Comparison of ENCODE assay signal across 21 cellular contexts in the genomic region with DNA sequence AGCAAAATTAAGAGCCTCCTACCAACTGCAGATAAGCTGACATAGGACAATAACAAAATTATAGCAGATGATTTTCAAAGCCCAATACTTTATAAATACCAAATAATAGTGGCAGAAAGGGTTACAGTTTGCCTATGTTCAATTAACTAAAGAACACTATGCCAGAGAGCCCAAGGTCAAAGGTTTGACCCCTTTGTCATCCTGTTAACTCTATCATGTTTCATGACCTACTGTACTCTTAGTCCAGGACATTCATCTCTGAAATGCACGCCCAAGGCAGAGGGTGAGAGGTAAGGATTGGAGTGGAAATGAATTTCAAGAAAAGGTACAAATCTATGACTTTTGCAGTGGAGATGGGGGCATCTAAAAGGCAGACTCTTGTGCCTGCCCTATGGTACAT.
DNase-seq lines count a peak whose midpoint lies in the region; ATAC-seq and TF ChIP-seq lines count a peak whose summit lies in the region.
"Had no signal": no experiment of that assay in that cellular context is flagged by ENCODE, and none has a peak within 500 bp of the region (broad histone marks: within the 10 kb centered on the region; RNA-seq: fewer than 3 reads in every experiment).

No MANE protein-coding gene starts in this region.

- H3K4me3 Mint-ChIP-seq in T-helper 1 cell treated with Interleukin-12 subunit alpha and Interleukin-12 subunit beta and Interleukin-4 antibody, amounts not matched to agents 30 μg/mL and 1 μg/mL, for 36 hours: peak overlapping the region; percentile 74
- H3K4me3 Mint-ChIP-seq in CD8-positive, alpha-beta memory T cell: peak overlapping the region; percentile 82 to 97 (median 90)
- peak overlapping the region; percentile 80 for H3K4me3 Mint-ChIP-seq in activated B cell treated with CpG ODN at 0.5 μM for 24 hours
- peak overlapping the region; percentile 64 to 90 (median 82) for H3K4me3 Mint-ChIP-seq in naive B cell

- intact Hi-C loops in activated B cell treated with CpG ODN at 0.5 μM for 24 hours (cut with micrococcal nuclease): loop anchor here (2.0 kb wide), 1 partner anchor 41 kb away; no protein-coding TSS in a partner anchor

- DNase-seq in T-helper 1 cell (no peak), activated B cell treated with CpG ODN at 0.5 μM for 24 hours (no peak), naive B cell (no peak), SJCRH30 (no peak), DMS53 treated with DMSO at 0.1 percent for 48 hours (lab: John Stamatoyannopoulos, UW; ENCODE audit: unreplicated experiment) (no peak)
- DNase-seq in CD8-positive, alpha-beta memory T cell: no peak
- DNase-seq: brain microvascular endothelial cell, DMS 273 treated with DMSO at 0.1 percent for 48 hours, hypothalamus, kidney glomerular epithelial cell, mesendoderm, NCI-H1694 treated with DMSO at 0.1 percent for 48 hours, NCI-H226 had no signal

- POLR2A ChIA-PET in CD8-positive, alpha-beta memory T cell (lab: Charles Lee): interaction anchor here (0.6 to 1.9 kb wide), 5 partner anchors 11 to 71 kb away, joined by 3 to 7 read pairs (median 7); a partner anchor contains a TSS
- POLR2A ChIA-PET in activated B cell treated with CpG ODN at 0.5 μM for 24 hours (lab: Charles Lee): interaction anchor here (1.0 to 1.5 kb wide), 4 partner anchors 10 to 185 kb away, joined by 3 to 9 read pairs (median 5); a partner anchor contains a TSS

- ATAC-seq in activated B cell treated with CpG ODN at 0.5 μM for 24 hours (ENCODE audit: low read depth) (no peak), naive B cell (ENCODE audit: low read depth in 2 of 2) (no peak), GM18868 (IDR thresholded peaks at IDR 0.05; ENCODE audit: unreplicated experiment) (no peak)
- ATAC-seq: SK-N-SH treated with all-trans-retinoic acid at 6 μM for 48 hours had no signal

- CTCF ChIA-PET in CD8-positive, alpha-beta memory T cell (lab: Charles Lee): interaction anchor here (2.8 kb wide), 1 partner anchor 16 kb away, joined by 10 read pairs; no protein-coding TSS in a partner anchor
- CTCF ChIA-PET in activated B cell treated with CpG ODN at 0.5 μM for 24 hours (lab: Charles Lee): interaction anchor here (0.7 to 1.1 kb wide), 2 partner anchors 45 to 49 kb away, joined by 3 read pairs; no protein-coding TSS in a partner anchor

- no peaks in the 10 kb centered on the region for H3K27me3 Mint-ChIP-seq in T-helper 1 cell treated with Interleukin-12 subunit alpha and Interleukin-12 subunit beta and Interleukin-4 antibody, amounts not matched to agents 30 μg/mL and 1 μg/mL, for 36 hours (ENCODE audit: low read depth)
- no peaks in the 10 kb centered on the region for H3K27me3 Mint-ChIP-seq in CD8-positive, alpha-beta memory T cell
- H3K27me3 Mint-ChIP-seq in activated B cell treated with CpG ODN at 0.5 μM for 24 hours (no peaks in the 10 kb centered on the region), naive B cell (no peaks in the 10 kb centered on the region)

- peaks cover 15% of the 10 kb centered on the region for H3K4me1 Mint-ChIP-seq in T-helper 1 cell treated with Interleukin-12 subunit alpha and Interleukin-12 subunit beta and Interleukin-4 antibody, amounts not matched to agents 30 μg/mL and 1 μg/mL, for 36 hours (ENCODE audit: low read depth)
- H3K4me1 Mint-ChIP-seq in CD8-positive, alpha-beta memory T cell: peaks cover 14 to 33% (median 19%) of the 10 kb centered on the region in 3 donors
- H3K4me1 Mint-ChIP-seq in activated B cell treated with CpG ODN at 0.5 μM for 24 hours: peaks cover 68% of the 10 kb centered on the region
- H3K4me1 Mint-ChIP-seq in naive B cell: peaks cover 42 to 75% (median 44%) of the 10 kb centered on the region in 3 donors

- no peak overlapping the region for H3K27ac Mint-ChIP-seq in T-helper 1 cell treated with Interleukin-12 subunit alpha and Interleukin-12 subunit beta and Interleukin-4 antibody, amounts not matched to agents 30 μg/mL and 1 μg/mL, for 36 hours
- H3K27ac Mint-ChIP-seq in CD8-positive, alpha-beta memory T cell: peak overlapping the region in 4 of 8 donors; percentile 83 to 96 (median 90)
- H3K27ac Mint-ChIP-seq in activated B cell treated with CpG ODN at 0.5 μM for 24 hours: peak overlapping the region; percentile 79
- H3K27ac Mint-ChIP-seq in naive B cell: peak overlapping the region in 1 of 6 donors; percentile 79
- H3K27ac Mint-ChIP-seq: dendritic cell treated with granulocyte-macrophage colony-stimulating factor and Interleukin-4, amounts not matched to agents 40 ng/mL and 50 ng/mL, for 4 days had no signal

- no peaks in the 10 kb centered on the region for H3K36me3 ChIP-seq in CD8-positive, alpha-beta memory T cell (ENCODE audit: insufficient read depth, low read length)
- no peaks in the 10 kb centered on the region for H3K36me3 ChIP-seq in SJCRH30
- H3K36me3 ChIP-seq: brain microvascular endothelial cell, prostate gland, thoracic aorta had no signal

- no peaks in the 10 kb centered on the region for H3K9me3 ChIP-seq in CD8-positive, alpha-beta memory T cell (ENCODE audit: low read length)
- H3K9me3 ChIP-seq in SJCRH30 (replicated peaks): no peaks in the 10 kb centered on the region
- H3K9me3 ChIP-seq: prostate gland, thoracic aorta had no signal

- H3K4me1 ChIP-seq in CD8-positive, alpha-beta memory T cell (ENCODE audit: insufficient read depth, low read length): peaks cover 15% of the 10 kb centered on the region
- H3K4me1 ChIP-seq in SJCRH30: no peaks in the 10 kb centered on the region
- H3K4me1 ChIP-seq: prostate gland had no signal

- no peak for TF ChIP-seq CTCF in activated B cell treated with CpG ODN at 0.5 μM for 24 hours (IDR thresholded peaks at IDR 0.05)

- H3K27me3 ChIP-seq in CD8-positive, alpha-beta memory T cell (ENCODE audit: insufficient read depth, low read length, poor library complexity, severe bottlenecking): no peaks in the 10 kb centered on the region
- H3K27me3 ChIP-seq in SJCRH30: no peaks in the 10 kb centered on the region
- H3K27me3 ChIP-seq: brain microvascular endothelial cell had no signal

- H3K9me3 Mint-ChIP-seq in T-helper 1 cell treated with Interleukin-12 subunit alpha and Interleukin-12 subunit beta and Interleukin-4 antibody, amounts not matched to agents 30 μg/mL and 1 μg/mL, for 36 hours: peaks cover 3% of the 10 kb centered on the region
- no peaks in the 10 kb centered on the region for H3K9me3 Mint-ChIP-seq in CD8-positive, alpha-beta memory T cell
- H3K9me3 Mint-ChIP-seq in activated B cell treated with CpG ODN at 0.5 μM for 24 hours (no peaks in the 10 kb centered on the region), naive B cell (peaks cover 0 to 5% (median 0%) of the 10 kb centered on the region in 7 donors)
- H3K9me3 Mint-ChIP-seq: dendritic cell treated with granulocyte-macrophage colony-stimulating factor and Interleukin-4, amounts not matched to agents 40 ng/mL and 50 ng/mL, for 4 days had no signal

- H3K36me3 Mint-ChIP-seq in T-helper 1 cell treated with Interleukin-12 subunit alpha and Interleukin-12 subunit beta and Interleukin-4 antibody, amounts not matched to agents 30 μg/mL and 1 μg/mL, for 36 hours (ENCODE audit: low read depth): peaks cover 4% of the 10 kb centered on the region
- no peaks in the 10 kb centered on the region for H3K36me3 Mint-ChIP-seq in CD8-positive, alpha-beta memory T cell
- H3K36me3 Mint-ChIP-seq in activated B cell treated with CpG ODN at 0.5 μM for 24 hours (ENCODE audit: low read depth) (peaks cover 9% of the 10 kb centered on the region), naive B cell (peaks cover 0 to 8% of the 10 kb centered on the region in 2 donors)

- peak overlapping the region; percentile 62 for H3K4me3 ChIP-seq in CD8-positive, alpha-beta memory T cell (ENCODE audit: low read length)
- H3K4me3 ChIP-seq in SJCRH30: no peak overlapping the region
- H3K4me3 ChIP-seq: prostate gland, thoracic aorta had no signal

- no peak overlapping the region for H3K27ac ChIP-seq in CD8-positive, alpha-beta memory T cell (ENCODE audit: low read depth, low read length)
- H3K27ac ChIP-seq in SJCRH30: no peak overlapping the region
- H3K27ac ChIP-seq: 22Rv1, brain microvascular endothelial cell, prostate gland, thoracic aorta, VCaP had no signal
